Comparison of ENCODE assay signal across 15 cellular contexts in the genomic region with DNA sequence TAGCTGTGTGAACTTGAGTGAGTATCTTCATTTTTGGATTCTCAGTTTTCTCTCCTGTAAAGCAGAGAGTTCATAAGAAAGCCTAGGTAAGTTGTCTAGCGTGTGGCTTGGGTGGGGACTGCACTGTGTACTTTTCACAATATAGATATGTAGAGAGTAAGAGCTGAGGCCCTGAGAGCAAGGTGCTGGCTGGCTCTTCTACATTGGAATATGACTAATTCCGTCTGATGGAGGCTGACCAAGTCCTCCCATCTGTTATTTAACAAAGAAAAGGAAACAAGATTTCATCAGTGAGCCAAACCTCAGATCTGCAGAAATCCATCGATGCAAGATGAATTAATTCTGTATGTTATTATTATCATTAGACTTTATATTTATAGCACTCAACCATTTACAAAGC. TPM values are rescaled to one million over a fixed set of nuclear protein-coding genes. Genes with fewer than 3 reads are reported as not detected.
DNase-seq lines count a peak whose midpoint lies in the region; ATAC-seq and TF ChIP-seq lines count a peak whose summit lies in the region.
"Had no signal": no experiment of that assay in that cellular context is flagged by ENCODE, and none has a peak within 500 bp of the region (broad histone marks: within the 10 kb centered on the region; RNA-seq: fewer than 3 reads in every experiment).

No MANE protein-coding gene starts in this region.

- peaks cover 0 to 17% (median 4%) of the 10 kb centered on the region in 4 donors for H3K4me1 ChIP-seq in stomach
- H3K4me1 ChIP-seq: colonic mucosa, right lobe of liver had no signal

- peak overlapping the region in 2 of 5 donors; percentile 58 to 60 for H3K27ac ChIP-seq in stomach
- H3K27ac ChIP-seq: colonic mucosa, left ventricle myocardium inferior, right lobe of liver had no signal

- H3K9me3 ChIP-seq in stomach: no peaks in the 10 kb centered on the region
- H3K9me3 ChIP-seq: colonic mucosa, left ventricle myocardium inferior, right lobe of liver had no signal

- POLR2A ChIA-PET in naive thymus-derived CD8-positive, alpha-beta T cell (lab: Charles Lee): no interaction called here

- no peak overlapping the region for H3K4me3 ChIP-seq in stomach
- H3K4me3 ChIP-seq: colonic mucosa, left ventricle myocardium inferior, right lobe of liver had no signal

- H3K36me3 ChIP-seq in stomach: no peaks in the 10 kb centered on the region
- H3K36me3 ChIP-seq: colonic mucosa, left ventricle myocardium inferior, right lobe of liver had no signal

- no peaks in the 10 kb centered on the region for H3K27me3 Mint-ChIP-seq in activated T-helper 17 cell treated with anti-CD3 and anti-CD28 coated beads, Interleukin-2, amount 50 U/mL, for 72 hours
- H3K27me3 Mint-ChIP-seq in naive thymus-derived CD8-positive, alpha-beta T cell: no peaks in the 10 kb centered on the region
- no peaks in the 10 kb centered on the region for H3K27me3 Mint-ChIP-seq in mesothelial cell of epicardium (ENCODE audit: low read depth)

- no peak for DNase-seq in activated naive CD4-positive, alpha-beta T cell treated with anti-CD3 and anti-CD28 coated beads, Interleukin-2, amount 50 U/mL, for 72 hours (ENCODE audit: low spot score in 2 of 2)
- no peak for DNase-seq in activated naive CD4-positive, alpha-beta T cell treated with anti-CD3 and anti-CD28 coated beads, Interleukin-2, amount 50 U/mL, for 16 hours
- DNase-seq in stomach (peak; percentile 39), mesothelial cell of epicardium (ENCODE audit: low spot score in 2 of 2, unreplicated experiment in 2 of 2) (no peak)
- DNase-seq in naive thymus-derived CD8-positive, alpha-beta T cell: no peak
- DNase-seq: colonic mucosa, H9, left ventricle myocardium inferior, NCI-H2029 treated with DMSO at 0.1 percent for 48 hours, NCI-H446 treated with DMSO at 0.1 percent for 48 hours, right lobe of liver, T1000 had no signal

- no peak for TF ChIP-seq CTCF in stomach (IDR thresholded peaks at IDR 0.05)
- no peak for TF ChIP-seq CTCF in mesothelial cell of epicardium (IDR thresholded peaks at IDR 0.05; ENCODE audit: unreplicated experiment)

- H3K36me3 Mint-ChIP-seq in activated naive CD4-positive, alpha-beta T cell treated with anti-CD3 and anti-CD28 coated beads, Interleukin-2, amount 50 U/mL, for 72 hours: peaks cover 0 to 6% of the 10 kb centered on the region in 2 donors
- no peaks in the 10 kb centered on the region for H3K36me3 Mint-ChIP-seq in activated T-helper 17 cell treated with anti-CD3 and anti-CD28 coated beads, Interleukin-2, amount 50 U/mL, for 72 hours (ENCODE audit: low read depth)
- no peaks in the 10 kb centered on the region for H3K36me3 Mint-ChIP-seq in naive thymus-derived CD8-positive, alpha-beta T cell
- H3K36me3 Mint-ChIP-seq in mesothelial cell of epicardium: no peaks in the 10 kb centered on the region

- peak; percentile 68 to 77 for ATAC-seq in activated naive CD4-positive, alpha-beta T cell treated with anti-CD3 and anti-CD28 coated beads, Interleukin-2, amount 50 U/mL, for 72 hours
- ATAC-seq in activated T-helper 17 cell treated with anti-CD3 and anti-CD28 coated beads, Interleukin-2, amount 50 U/mL, for 72 hours (replicated peaks): peak; percentile 76
- ATAC-seq in esophagus mucosa: peak; percentile 63
- no peak for ATAC-seq in naive thymus-derived CD8-positive, alpha-beta T cell
- ATAC-seq in HG03378 (IDR thresholded peaks at IDR 0.05; ENCODE audit: unreplicated experiment): no peak
- ATAC-seq: right lobe of liver had no signal

- H3K4me1 Mint-ChIP-seq in activated T-helper 17 cell treated with anti-CD3 and anti-CD28 coated beads, Interleukin-2, amount 50 U/mL, for 72 hours: peaks cover 16% of the 10 kb centered on the region
- H3K4me1 Mint-ChIP-seq in naive thymus-derived CD8-positive, alpha-beta T cell: peaks cover 6 to 14% (median 12%) of the 10 kb centered on the region in 4 donors
- peaks cover 15% of the 10 kb centered on the region for H3K4me1 Mint-ChIP-seq in mesothelial cell of epicardium

- no peaks in the 10 kb centered on the region for H3K27me3 ChIP-seq in stomach
- H3K27me3 ChIP-seq: colonic mucosa, right lobe of liver had no signal

- peak overlapping the region; percentile 46 for H3K4me3 Mint-ChIP-seq in activated T-helper 17 cell treated with anti-CD3 and anti-CD28 coated beads, Interleukin-2, amount 50 U/mL, for 72 hours
- H3K4me3 Mint-ChIP-seq in naive thymus-derived CD8-positive, alpha-beta T cell: no peak overlapping the region
- H3K4me3 Mint-ChIP-seq in mesothelial cell of epicardium: no peak overlapping the region
- H3K4me3 Mint-ChIP-seq: H9 had no signal

- peaks cover 0 to 10% of the 10 kb centered on the region in 2 donors for H3K9me3 Mint-ChIP-seq in activated naive CD4-positive, alpha-beta T cell treated with anti-CD3 and anti-CD28 coated beads, Interleukin-2, amount 50 U/mL, for 72 hours
- no peaks in the 10 kb centered on the region for H3K9me3 Mint-ChIP-seq in activated T-helper 17 cell treated with anti-CD3 and anti-CD28 coated beads, Interleukin-2, amount 50 U/mL, for 72 hours
- H3K9me3 Mint-ChIP-seq in naive thymus-derived CD8-positive, alpha-beta T cell: peaks cover 0 to 4% (median 0%) of the 10 kb centered on the region in 9 donors
- H3K9me3 Mint-ChIP-seq in mesothelial cell of epicardium: peaks cover 3% of the 10 kb centered on the region

- TF ChIP-seq EP300 in stomach (IDR thresholded peaks at IDR 0.05): no peak

- peak overlapping the region in 1 of 2 donors; percentile 28 for H3K27ac Mint-ChIP-seq in activated naive CD4-positive, alpha-beta T cell treated with anti-CD3 and anti-CD28 coated beads, Interleukin-2, amount 50 U/mL, for 72 hours
- H3K27ac Mint-ChIP-seq in activated T-helper 17 cell treated with anti-CD3 and anti-CD28 coated beads, Interleukin-2, amount 50 U/mL, for 72 hours: no peak overlapping the region
- no peak overlapping the region for H3K27ac Mint-ChIP-seq in naive thymus-derived CD8-positive, alpha-beta T cell
- no peak overlapping the region for H3K27ac Mint-ChIP-seq in mesothelial cell of epicardium
- H3K27ac Mint-ChIP-seq: H9 had no signal

- no peak for TF ChIP-seq POLR2A in stomach (IDR thresholded peaks at IDR 0.05)

- intact Hi-C loops in stomach (cut with DNase I; ENCODE audit: low total_unique reads): loop anchor here (10.0 kb wide), 1 partner anchor 343 kb away; no protein-coding TSS in a partner anchor

- 8 to 28% (median 20%) methylated on average over 3 of the region's 3 CpGs for WGBS in stomach, 5 donors

RNA-seq across cellular contexts. Expression of a gene that starts 27.9 kb away (rescaled TPM):
- 10 to 100 TPM in 1 of 2 donors, under 1 TPM in 1; 0.77 to 20.4 TPM for total RNA-seq in activated naive CD4-positive, alpha-beta T cell treated with anti-CD3 and anti-CD28 coated beads, Interleukin-2, amount 50 U/mL, for 72 hours
- 1 to 10 TPM; 5.1 to 7.7 TPM for total RNA-seq in activated T-helper 17 cell treated with anti-CD3 and anti-CD28 coated beads, Interleukin-2, amount 50 U/mL, for 72 hours
- 52.8 TPM for total RNA-seq in esophagus mucosa
- 10 to 100 TPM in 1 of 5 donors, 1 to 10 TPM in 3, not detected in 1; 1.8 to 11.2 (median 9.3) TPM for total RNA-seq in stomach
- polyA plus RNA-seq in stomach: 10 to 100 TPM in 1 of 3 donors, 1 to 10 TPM in 2; 6.5 to 13.0 (median 8.1) TPM
- total RNA-seq in naive thymus-derived CD8-positive, alpha-beta T cell: 1 to 10 TPM; 3.2 to 5.7 TPM
- 10 to 100 TPM in 2 of 3 donors, 1 to 10 TPM in 1; 7.5 to 14.8 (median 12.8) TPM for polyA plus RNA-seq in naive thymus-derived CD8-positive, alpha-beta T cell
- 17.5 to 20.8 TPM (median 17.6 TPM) in 3 replicates for total RNA-seq in mesothelial cell of epicardium

Comparison
In these comparisons a context has a peak if more than half of its experiments do, and no peak if none do; other contexts are left out.
1. ATAC-seq: peak in activated naive CD4-positive, alpha-beta T cell treated with anti-CD3 and anti-CD28 coated beads, Interleukin-2, amount 50 U/mL, for 72 hours (2 of 2), activated T-helper 17 cell treated with anti-CD3 and anti-CD28 coated beads, Interleukin-2, amount 50 U/mL, for 72 hours (single experiment) and esophagus mucosa (single experiment); none in naive thymus-derived CD8-positive, alpha-beta T cell (0 of 2) and HG03378 (single experiment).